ENCODE assay signal across 11 cellular contexts in genomic region chr10:7234109-7234508, GRCh38.
"Had no signal": no experiment of that assay in that cellular context is flagged by ENCODE, and none has a peak within 500 bp of the region (broad histone marks: within the 10 kb centered on the region; RNA-seq: fewer than 3 reads in every experiment).

No MANE protein-coding gene starts in this region.

- H3K36me3 ChIP-seq: cardiac muscle cell, esophagus squamous epithelium had no signal

- H3K27me3 Mint-ChIP-seq: naive B cell; stimulated activated naive CD8-positive, alpha-beta T cell treated with anti-CD3 and anti-CD28 coated beads, Interleukin-15, Interleukin-2, amounts not matched to agents 100 ng/mL and 50 ng/mL, for 24 hours had no signal

- H3K27me3 ChIP-seq: cardiac muscle cell, esophagus squamous epithelium, testis had no signal

- H3K4me3 ChIP-seq: cardiac muscle cell, esophagus squamous epithelium, lung, testis had no signal

- ATAC-seq: left colon had no signal

- H3K9me3 Mint-ChIP-seq: stimulated activated naive CD8-positive, alpha-beta T cell treated with anti-CD3 and anti-CD28 coated beads, Interleukin-15, Interleukin-2, amounts not matched to agents 100 ng/mL and 50 ng/mL, for 24 hours had no signal

- H3K27ac ChIP-seq: cardiac muscle cell, esophagus squamous epithelium, testis had no signal

- H3K27ac Mint-ChIP-seq: stimulated activated naive CD8-positive, alpha-beta T cell treated with anti-CD3 and anti-CD28 coated beads, Interleukin-15, Interleukin-2, amounts not matched to agents 100 ng/mL and 50 ng/mL, for 24 hours had no signal

- DNase-seq: esophagus squamous epithelium; foreskin fibroblast; left colon; naive B cell; stimulated activated CD4-positive, alpha-beta T cell treated with anti-CD3 and anti-CD28 coated beads, Interleukin-12 subunit alpha, Interleukin-12 subunit beta, amount 100 ng/mL, for 4 hours; testis had no signal

- H3K4me1 ChIP-seq: testis had no signal

- H3K9me3 ChIP-seq: esophagus squamous epithelium, testis had no signal

- FAIRE-seq: astrocyte, colon had no signal

- H3K4me3 Mint-ChIP-seq: naive B cell; stimulated activated naive CD8-positive, alpha-beta T cell treated with anti-CD3 and anti-CD28 coated beads, Interleukin-15, Interleukin-2, amounts not matched to agents 100 ng/mL and 50 ng/mL, for 24 hours had no signal
